ENCODE assay signal across 8 cellular contexts in the genomic region with DNA sequence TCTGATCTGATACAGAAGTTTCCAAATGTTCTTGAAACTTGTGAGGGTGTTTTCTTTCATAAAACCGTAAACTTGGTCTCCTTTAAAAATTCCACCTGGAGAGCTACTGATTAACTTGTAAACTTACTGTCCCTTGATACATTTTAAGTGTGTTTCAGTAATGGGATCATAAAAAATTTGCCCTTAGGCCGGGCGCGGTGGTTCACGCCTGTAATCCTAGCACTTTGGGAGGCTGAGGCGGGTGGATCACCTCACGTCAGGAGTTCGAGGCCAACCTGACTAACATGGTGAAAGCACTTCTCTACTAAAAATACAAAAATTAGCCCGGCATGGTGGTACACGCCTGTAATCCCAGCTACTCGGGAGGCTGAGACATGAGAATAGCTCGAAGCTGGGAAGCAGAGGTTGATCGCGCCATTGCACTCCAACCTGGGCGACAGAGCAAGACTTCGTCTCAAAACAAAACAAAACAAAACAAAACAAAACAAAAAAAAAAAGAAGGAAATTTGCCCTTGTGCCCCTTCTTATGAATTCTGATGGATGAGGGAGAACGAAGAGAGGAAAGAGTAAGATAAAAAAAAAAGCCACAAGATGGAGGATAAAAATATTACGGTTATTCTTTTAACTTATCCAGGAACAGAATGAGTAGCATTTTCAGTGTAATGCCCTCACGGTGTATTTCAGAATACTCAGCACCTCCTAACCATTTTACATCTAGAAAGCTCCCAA. TPM values are rescaled to one million over a fixed set of nuclear protein-coding genes. Genes with fewer than 3 reads are reported as not detected.
DNase-seq lines count a peak whose midpoint lies in the region; ATAC-seq and TF ChIP-seq lines count a peak whose summit lies in the region.

No MANE protein-coding gene starts in this region.

- ATAC-seq in lower lobe of right lung (no peak), HG02884 (IDR thresholded peaks at IDR 0.05; ENCODE audit: unreplicated experiment) (no peak)

- no peaks in the 10 kb centered on the region for H3K36me3 Mint-ChIP-seq in activated T-cell treated with anti-CD3 and anti-CD28 coated beads, Interleukin-2, amount 50 U/mL, for 24 hours (ENCODE audit: low read depth)
- H3K36me3 Mint-ChIP-seq in type B pancreatic cell, result no peaks in the 10 kb centered on the region

- H3K4me3 Mint-ChIP-seq in activated T-cell treated with anti-CD3 and anti-CD28 coated beads, Interleukin-2, amount 50 U/mL, for 24 hours, result peak overlapping the region; percentile 67
- H3K4me3 Mint-ChIP-seq in type B pancreatic cell, result peak overlapping the region; percentile 40

- peak overlapping the region; percentile 11 for H3K4me3 ChIP-seq in astrocyte of the cerebellum (ENCODE audit: low read depth, low read length)
- peak overlapping the region; percentile 50 for H3K4me3 ChIP-seq in lower lobe of right lung

- H3K27ac Mint-ChIP-seq in activated T-cell treated with anti-CD3 and anti-CD28 coated beads, Interleukin-2, amount 50 U/mL, for 24 hours, result peak overlapping the region; percentile 71
- peak overlapping the region; percentile 66 for H3K27ac Mint-ChIP-seq in type B pancreatic cell

- no peaks in the 10 kb centered on the region for H3K9me3 Mint-ChIP-seq in activated T-cell treated with anti-CD3 and anti-CD28 coated beads, Interleukin-2, amount 50 U/mL, for 24 hours
- H3K9me3 Mint-ChIP-seq in type B pancreatic cell, result no peaks in the 10 kb centered on the region

- in situ Hi-C loops in astrocyte of the cerebellum (cut with HindIII; ENCODE audit: low sequenced_read_pairs), result no loop called here

- H3K4me1 ChIP-seq in lower lobe of right lung, result peaks cover 9% of the 10 kb centered on the region

- peaks cover 8% of the 10 kb centered on the region for H3K27me3 Mint-ChIP-seq in activated T-cell treated with anti-CD3 and anti-CD28 coated beads, Interleukin-2, amount 50 U/mL, for 24 hours
- H3K27me3 Mint-ChIP-seq in type B pancreatic cell, result no peaks in the 10 kb centered on the region

- TF ChIP-seq CTCF in astrocyte of the cerebellum (IDR thresholded peaks at IDR 0.05; ENCODE audit: low read depth, low read length, missing control alignments), result no peak
- no peak for TF ChIP-seq CTCF in lower lobe of right lung (IDR thresholded peaks at IDR 0.05)
- no peak for TF ChIP-seq CTCF in type B pancreatic cell (conservative IDR thresholded peaks at IDR 0.05)

- DNase-seq in activated T-cell treated with anti-CD3 and anti-CD28 coated beads, Interleukin-2, amount 50 U/mL, for 24 hours, result no peak
- DNase-seq in activated T-cell treated with anti-CD3 and anti-CD28 coated beads for 4 hours (no peak), astrocyte of the cerebellum (ENCODE audit: low read depth) (no peak), lower lobe of right lung (no peak), type B pancreatic cell (ENCODE audit: extremely low spot score, unreplicated experiment) (no peak), caudate nucleus (lab: John Stamatoyannopoulos, UW) (no peak), middle frontal gyrus (ENCODE audit: extremely low spot score, low spot score) (no peak)

- no peaks in the 10 kb centered on the region for H3K9me3 ChIP-seq in lower lobe of right lung

- H3K27ac ChIP-seq in lower lobe of right lung, result no peak overlapping the region
- no peak overlapping the region for H3K27ac ChIP-seq in caudate nucleus (ENCODE audit: low read depth, low read length)

- intact Hi-C loops in lower lobe of right lung (cut with DNase I), result loop anchor here (10.0 kb wide), 1 partner anchor 192 kb away; a partner anchor contains a TSS

- peaks cover 46% of the 10 kb centered on the region for H3K4me1 Mint-ChIP-seq in activated T-cell treated with anti-CD3 and anti-CD28 coated beads, Interleukin-2, amount 50 U/mL, for 24 hours (ENCODE audit: low read depth)
- peaks cover 24% of the 10 kb centered on the region for H3K4me1 Mint-ChIP-seq in type B pancreatic cell (ENCODE audit: unreplicated experiment)

- no peaks in the 10 kb centered on the region for H3K27me3 ChIP-seq in lower lobe of right lung (ENCODE audit: low read depth)

- no peaks in the 10 kb centered on the region for H3K36me3 ChIP-seq in lower lobe of right lung

RNA-seq across cellular contexts. Expression of a gene that starts 32.1 kb away (rescaled TPM):
- total RNA-seq in lower lobe of right lung (11.3 TPM), type B pancreatic cell (ENCODE audit: low replicate concordance) (7.8 and 10.1 TPM in 2 replicates)
